In genomic region chr12:115871714-115872113, GRCh38 we compare ENCODE assay signal across 1 cellular context.
TF ChIP-seq lines count a peak whose summit lies in the region.

No MANE protein-coding gene starts in this region.

TF ChIP-seq in K562, 482 proteins besides CTCF, POLR2A, EP300 and RAD21 (continued from another document):
- no peak for TF ChIP-seq ZNF696 (CRISPR knock-in tag; conservative IDR thresholded peaks at IDR 0.05)
- no peak for TF ChIP-seq FOXP4 (CRISPR knock-in tag; IDR thresholded peaks at IDR 0.05; ENCODE audit: borderline replicate concordance)
- TF ChIP-seq ATF7 (IDR thresholded peaks at IDR 0.05): 0 out of 2 replicates have a peak, but pooled peaks have one; percentile 27
- TF ChIP-seq GABPB2 (CRISPR knock-in tag; conservative IDR thresholded peaks at IDR 0.05): no peak
- no peak for TF ChIP-seq ZNF668 (CRISPR knock-in tag; IDR thresholded peaks at IDR 0.05)
- TF ChIP-seq SPI1 (IDR thresholded peaks at IDR 0.05; ENCODE audit: borderline replicate concordance, low read depth, low read length): peak; percentile 79
- no peak for TF ChIP-seq ZBTB49 (CRISPR knock-in tag; IDR thresholded peaks at IDR 0.05; ENCODE audit: borderline replicate concordance)
- 0 out of 2 replicates have a peak, but pooled peaks have one; percentile 28 for TF ChIP-seq TCF7L2 (IDR thresholded peaks at IDR 0.05; ENCODE audit: low read depth, low read length)
- no peak for TF ChIP-seq KLF6 (CRISPR knock-in tag; IDR thresholded peaks at IDR 0.05; ENCODE audit: borderline replicate concordance)
- TF ChIP-seq MEF2A (IDR thresholded peaks at IDR 0.05; ENCODE audit: control insufficient read depth, low read depth, low read length): no peak
- TF ChIP-seq ZBTB1 (CRISPR knock-in tag; IDR thresholded peaks at IDR 0.05; ENCODE audit: borderline replicate concordance, low read depth): no peak
